Comparison of ENCODE assay signal across 13 cellular contexts in the genomic region with DNA sequence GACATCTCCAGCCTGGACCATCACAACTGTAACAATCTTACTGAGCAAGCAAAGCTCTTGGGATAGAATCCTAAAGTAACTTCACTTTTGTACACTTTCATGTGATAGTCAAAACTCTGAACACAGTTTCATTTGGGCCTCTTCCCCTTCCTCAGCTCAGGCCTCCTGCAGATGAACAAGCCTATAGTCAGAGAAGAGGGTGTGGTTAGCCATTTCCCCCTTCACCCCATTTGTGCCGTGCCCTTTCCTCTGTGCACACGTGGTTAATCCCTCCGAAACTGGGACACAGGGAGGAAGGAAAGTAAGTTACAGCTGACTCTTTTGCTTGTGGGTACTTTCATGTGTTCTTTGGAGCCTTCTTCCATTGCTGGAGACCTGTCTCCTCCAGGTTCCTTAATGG. TPM values are rescaled to one million over a fixed set of nuclear protein-coding genes. Genes with fewer than 3 reads are reported as not detected.
DNase-seq lines count a peak whose midpoint lies in the region; ATAC-seq, FAIRE-seq and TF ChIP-seq lines count a peak whose summit lies in the region.
"Had no signal": no experiment of that assay in that cellular context is flagged by ENCODE, and none has a peak within 500 bp of the region (broad histone marks: within the 10 kb centered on the region; RNA-seq: fewer than 3 reads in every experiment).

No MANE protein-coding gene starts in this region.

- H3K79me2 ChIP-seq in PC-3 (ENCODE audit: low read length): no peaks in the 10 kb centered on the region

- no peak; the same call in 1 of the 2 replicates for ATAC-seq in PC-3
- peak; percentile 59 for ATAC-seq in stimulated activated naive CD8-positive, alpha-beta T cell treated with anti-CD3 and anti-CD28 coated beads, Interleukin-15, amount 100 ng/mL, for 72 hours
- ATAC-seq in GM19397 (IDR thresholded peaks at IDR 0.05; ENCODE audit: unreplicated experiment): no peak
- ATAC-seq: A549 had no signal

- intact Hi-C loops in PC-3 (cut with micrococcal nuclease) (no loop called here), left ventricle myocardium inferior (cut with micrococcal nuclease) (no loop called here)
- intact Hi-C loops in activated T-helper 2 cell treated with anti-CD3 and anti-CD28 coated beads, Interferon-gamma antibody, Interleukin-2, Interleukin-4, amounts not matched to agents 10 μg/mL and 5 μg/mL and 100 μg/mL, durations not matched to agents 14 hours and 24 hours and 36 hours (cut with micrococcal nuclease): no loop called here

- no peak for TF ChIP-seq POLR2A in H54 (IDR thresholded peaks at IDR 0.05; ENCODE audit: low read depth, low read length)

- peaks cover 8% of the 10 kb centered on the region for H3K27me3 Mint-ChIP-seq in activated naive CD4-positive, alpha-beta T cell treated with anti-CD3 and anti-CD28 coated beads, Interleukin-2, amount 10 ng/mL, durations not matched to agents 7 days and 5 days
- no peaks in the 10 kb centered on the region for H3K27me3 Mint-ChIP-seq in stimulated activated naive CD8-positive, alpha-beta T cell treated with anti-CD3 and anti-CD28 coated beads, Interleukin-15, amount 100 ng/mL, for 72 hours
- H3K27me3 Mint-ChIP-seq in activated T-helper 2 cell treated with anti-CD3 and anti-CD28 coated beads, Interferon-gamma antibody, Interleukin-2, Interleukin-4, amounts not matched to agents 10 μg/mL and 5 μg/mL and 100 μg/mL, durations not matched to agents 14 hours and 24 hours and 36 hours (ENCODE audit: low read depth): peaks cover 2% of the 10 kb centered on the region

- no peak overlapping the region for H3K4me2 ChIP-seq in PC-3 (ENCODE audit: low read length)
- H3K4me2 ChIP-seq: A549 had no signal

- no peak for FAIRE-seq in H54 (lab: Jason Lieb, UNC)
- FAIRE-seq: A549 had no signal

- H2AFZ ChIP-seq in PC-3 (ENCODE audit: low read length): peak overlapping the region; percentile 56

- no peak overlapping the region for H3K9ac ChIP-seq in PC-3 (ENCODE audit: low read length)

- no peaks in the 10 kb centered on the region for H3K9me2 ChIP-seq in PC-3 (replicated peaks; ENCODE audit: low read length)

- H3K4me1 ChIP-seq in PC-3 (ENCODE audit: insufficient read depth, low read length) (peaks cover 8% of the 10 kb centered on the region), left ventricle myocardium inferior (no peaks in the 10 kb centered on the region)
- H3K4me1 ChIP-seq: A549 had no signal

- peaks cover 18% of the 10 kb centered on the region for H3K4me1 Mint-ChIP-seq in activated naive CD4-positive, alpha-beta T cell treated with anti-CD3 and anti-CD28 coated beads, Interleukin-2, amount 10 ng/mL, durations not matched to agents 7 days and 5 days
- peaks cover 18% of the 10 kb centered on the region for H3K4me1 Mint-ChIP-seq in stimulated activated naive CD8-positive, alpha-beta T cell treated with anti-CD3 and anti-CD28 coated beads, Interleukin-15, amount 100 ng/mL, for 72 hours
- H3K4me1 Mint-ChIP-seq in activated T-helper 2 cell treated with anti-CD3 and anti-CD28 coated beads, Interferon-gamma antibody, Interleukin-2, Interleukin-4, amounts not matched to agents 10 μg/mL and 5 μg/mL and 100 μg/mL, durations not matched to agents 14 hours and 24 hours and 36 hours (ENCODE audit: low read depth): peaks cover 23% of the 10 kb centered on the region

- H3K27me3 ChIP-seq in PC-3 (ENCODE audit: low read length) (0 out of 2 replicates have a peak, but pooled peaks cover 5% of the 10 kb centered on the region), left ventricle myocardium inferior (ENCODE audit: low read depth) (no peaks in the 10 kb centered on the region)

- BruUV-seq in PC-3 (replicated peaks; lab: Mats Ljungman, UMichigan): no TSS peak

- DNase-seq in activated naive CD4-positive, alpha-beta T cell treated with anti-CD3 and anti-CD28 coated beads, Interleukin-2, amount 10 ng/mL, durations not matched to agents 7 days and 5 days: peak; percentile 34
- DNase-seq in activated naive CD4-positive, alpha-beta T cell treated with anti-CD3 and anti-CD28 coated beads, Interleukin-2, amount 50 U/mL, for 16 hours: no peak
- DNase-seq in PC-3 (peak; percentile 18), left ventricle myocardium inferior (no peak), H54 (ENCODE audit: insufficient read length, low spot score) (no peak)
- DNase-seq in stimulated activated naive CD8-positive, alpha-beta T cell treated with anti-CD3 and anti-CD28 coated beads, Interleukin-15, amount 100 ng/mL, for 72 hours: no peak
- no peak for DNase-seq in activated T-helper 2 cell treated with anti-CD3 and anti-CD28 coated beads, Interferon-gamma antibody, Interleukin-2, Interleukin-4, amounts not matched to agents 10 μg/mL and 5 μg/mL and 100 μg/mL, durations not matched to agents 14 hours and 24 hours and 36 hours (ENCODE audit: low spot score)
- DNase-seq: cortex of kidney, DMS 273 treated with DMSO at 0.1 percent for 48 hours had no signal

- H3K27ac ChIP-seq in PC-3 (ENCODE audit: low read length) (no peak overlapping the region), left ventricle myocardium inferior (replicated peaks) (peak overlapping the region; percentile 23)
- H3K27ac ChIP-seq: A549 had no signal

- H3K9me3 Mint-ChIP-seq in activated naive CD4-positive, alpha-beta T cell treated with anti-CD3 and anti-CD28 coated beads, Interleukin-2, amount 10 ng/mL, durations not matched to agents 7 days and 5 days: peaks cover 2% of the 10 kb centered on the region
- peaks cover 0 to under 1% of the 10 kb centered on the region in 2 donors for H3K9me3 Mint-ChIP-seq in stimulated activated naive CD8-positive, alpha-beta T cell treated with anti-CD3 and anti-CD28 coated beads, Interleukin-15, amount 100 ng/mL, for 72 hours
- H3K9me3 Mint-ChIP-seq in activated T-helper 2 cell treated with anti-CD3 and anti-CD28 coated beads, Interferon-gamma antibody, Interleukin-2, Interleukin-4, amounts not matched to agents 10 μg/mL and 5 μg/mL and 100 μg/mL, durations not matched to agents 14 hours and 24 hours and 36 hours: peaks cover 4% of the 10 kb centered on the region
- H3K9me3 Mint-ChIP-seq: nephron had no signal

- H3K9me3 ChIP-seq in PC-3 (ENCODE audit: low read length) (no peaks in the 10 kb centered on the region), left ventricle myocardium inferior (replicated peaks) (peaks cover 5% of the 10 kb centered on the region)

- H3K36me3 ChIP-seq in PC-3 (ENCODE audit: low read depth, low read length) (no peaks in the 10 kb centered on the region), left ventricle myocardium inferior (no peaks in the 10 kb centered on the region)

- POLR2A ChIA-PET in PC-3 (lab: Charles Lee; ENCODE audit: unreplicated experiment): no interaction called here

- H3K4me3 Mint-ChIP-seq in activated naive CD4-positive, alpha-beta T cell treated with anti-CD3 and anti-CD28 coated beads, Interleukin-2, amount 10 ng/mL, durations not matched to agents 7 days and 5 days: no peak overlapping the region
- no peak overlapping the region for H3K4me3 Mint-ChIP-seq in stimulated activated naive CD8-positive, alpha-beta T cell treated with anti-CD3 and anti-CD28 coated beads, Interleukin-15, amount 100 ng/mL, for 72 hours
- H3K4me3 Mint-ChIP-seq in activated T-helper 2 cell treated with anti-CD3 and anti-CD28 coated beads, Interferon-gamma antibody, Interleukin-2, Interleukin-4, amounts not matched to agents 10 μg/mL and 5 μg/mL and 100 μg/mL, durations not matched to agents 14 hours and 24 hours and 36 hours (ENCODE audit: low read depth): no peak overlapping the region
- H3K4me3 Mint-ChIP-seq: nephron had no signal

- H4K20me1 ChIP-seq in PC-3 (ENCODE audit: low read length): no peaks in the 10 kb centered on the region

- H3K4me3 ChIP-seq in PC-3 (ENCODE audit: low read length) (no peak overlapping the region), left ventricle myocardium inferior (no peak overlapping the region)
- H3K4me3 ChIP-seq: A549, skin epidermis had no signal

- no peak overlapping the region for H3K27ac Mint-ChIP-seq in activated naive CD4-positive, alpha-beta T cell treated with anti-CD3 and anti-CD28 coated beads, Interleukin-2, amount 10 ng/mL, durations not matched to agents 7 days and 5 days
- H3K27ac Mint-ChIP-seq in stimulated activated naive CD8-positive, alpha-beta T cell treated with anti-CD3 and anti-CD28 coated beads, Interleukin-15, amount 100 ng/mL, for 72 hours: no peak overlapping the region
- H3K27ac Mint-ChIP-seq in activated T-helper 2 cell treated with anti-CD3 and anti-CD28 coated beads, Interferon-gamma antibody, Interleukin-2, Interleukin-4, amounts not matched to agents 10 μg/mL and 5 μg/mL and 100 μg/mL, durations not matched to agents 14 hours and 24 hours and 36 hours: no peak overlapping the region
- H3K27ac Mint-ChIP-seq: nephron had no signal

- CTCF ChIA-PET in activated naive CD4-positive, alpha-beta T cell treated with anti-CD3 and anti-CD28 coated beads, Interleukin-2, amount 10 ng/mL, durations not matched to agents 7 days and 5 days (lab: Charles Lee): interaction anchor here (1.1 to 1.7 kb wide), 4 partner anchors 12 to 748 kb away, joined by 3 to 6 read pairs (median 4); no protein-coding TSS in a partner anchor
- CTCF ChIA-PET in PC-3 (lab: Charles Lee): no interaction called here

- peaks cover 2% of the 10 kb centered on the region for H3K36me3 Mint-ChIP-seq in activated naive CD4-positive, alpha-beta T cell treated with anti-CD3 and anti-CD28 coated beads, Interleukin-2, amount 10 ng/mL, durations not matched to agents 7 days and 5 days
- no peaks in the 10 kb centered on the region for H3K36me3 Mint-ChIP-seq in activated T-helper 2 cell treated with anti-CD3 and anti-CD28 coated beads, Interferon-gamma antibody, Interleukin-2, Interleukin-4, amounts not matched to agents 10 μg/mL and 5 μg/mL and 100 μg/mL, durations not matched to agents 14 hours and 24 hours and 36 hours (ENCODE audit: low read depth)

- no peaks in the 10 kb centered on the region for H3F3A ChIP-seq in PC-3 (ENCODE audit: low read length, unreplicated experiment)

- no peak for TF ChIP-seq CTCF in PC-3 (conservative IDR thresholded peaks at IDR 0.05; ENCODE audit: low read depth, low read length)
- TF ChIP-seq CTCF in left ventricle myocardium inferior (IDR thresholded peaks at IDR 0.05; ENCODE audit: borderline replicate concordance): no peak

RNA-seq across cellular contexts. Expression of gene CSTA, which starts 29.8 kb away (rescaled TPM):
- total RNA-seq in PC-3 (2014; rRNA removed) (not detected in 2 replicates), left ventricle myocardium inferior (0.74 TPM)
- total RNA-seq in activated T-helper 2 cell treated with anti-CD3 and anti-CD28 coated beads, Interferon-gamma antibody, Interleukin-2, Interleukin-4, amounts not matched to agents 10 μg/mL and 5 μg/mL and 100 μg/mL, durations not matched to agents 14 hours and 24 hours and 36 hours: not detected in 2 replicates

Comparison
In these comparisons a context has a peak if more than half of its experiments do, and no peak if none do; other contexts are left out.
1. DNase-seq: peak in activated naive CD4-positive, alpha-beta T cell treated with anti-CD3 and anti-CD28 coated beads, Interleukin-2, amount 10 ng/mL, durations not matched to agents 7 days and 5 days (single experiment) and PC-3 (single experiment); none in activated naive CD4-positive, alpha-beta T cell treated with anti-CD3 and anti-CD28 coated beads, Interleukin-2, amount 50 U/mL, for 16 hours (single experiment), left ventricle myocardium inferior (single experiment), stimulated activated naive CD8-positive, alpha-beta T cell treated with anti-CD3 and anti-CD28 coated beads, Interleukin-15, amount 100 ng/mL, for 72 hours (0 of 2), H54 (single experiment) and activated T-helper 2 cell treated with anti-CD3 and anti-CD28 coated beads, Interferon-gamma antibody, Interleukin-2, Interleukin-4, amounts not matched to agents 10 μg/mL and 5 μg/mL and 100 μg/mL, durations not matched to agents 14 hours and 24 hours and 36 hours (single experiment).